Comparison of ENCODE assay signal across 18 cellular contexts in the genomic region with DNA sequence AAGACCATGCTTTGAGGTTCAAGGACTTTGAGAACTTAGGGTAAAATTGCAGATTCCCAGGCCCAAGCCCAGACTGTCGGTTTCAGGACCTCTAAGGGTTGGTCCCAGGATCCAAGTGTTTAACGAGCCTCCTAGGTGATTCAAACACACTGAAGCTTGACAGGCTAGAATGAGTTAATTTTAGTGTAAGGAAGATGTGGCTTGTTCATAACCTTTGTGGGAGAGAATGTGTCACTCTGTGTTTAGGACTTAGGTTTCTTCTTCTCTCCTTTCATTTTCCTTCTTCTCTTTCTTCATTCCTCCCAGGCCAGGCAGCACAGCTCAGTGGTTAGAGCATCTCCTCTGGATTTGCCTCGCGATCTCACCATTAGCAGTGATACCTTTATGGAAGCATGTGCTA.
DNase-seq lines count a peak whose midpoint lies in the region; ATAC-seq and TF ChIP-seq lines count a peak whose summit lies in the region.
"Had no signal": no experiment of that assay in that cellular context is flagged by ENCODE, and none has a peak within 500 bp of the region (broad histone marks: within the 10 kb centered on the region; RNA-seq: fewer than 3 reads in every experiment).

No MANE protein-coding gene starts in this region.

- peak overlapping the region; percentile 31 to 45 for H3K4me3 Mint-ChIP-seq in activated T-cell treated with anti-CD3 and anti-CD28 coated beads, Interleukin-2, amount 50 U/mL, for 72 hours
- peak overlapping the region; percentile 5; the same call in 1 of the 2 replicates for H3K4me3 Mint-ChIP-seq in HFFc6
- peak overlapping the region; percentile 11 for H3K4me3 Mint-ChIP-seq in stimulated activated naive CD8-positive, alpha-beta T cell treated with anti-CD3 and anti-CD28 coated beads, Interleukin-15, Interleukin-2, amounts not matched to agents 100 ng/mL and 50 ng/mL, for 24 hours
- H3K4me3 Mint-ChIP-seq: CD4-positive, alpha-beta memory T cell; T-cell had no signal

- peaks cover 24% of the 10 kb centered on the region for H3K4me1 Mint-ChIP-seq in activated T-cell treated with anti-CD3 and anti-CD28 coated beads, Interleukin-2, amount 50 U/mL, for 72 hours (ENCODE audit: low read depth)
- H3K4me1 Mint-ChIP-seq in HFFc6 (ENCODE audit: low read depth) = peaks cover 38% of the 10 kb centered on the region
- H3K4me1 Mint-ChIP-seq in stimulated activated naive CD8-positive, alpha-beta T cell treated with anti-CD3 and anti-CD28 coated beads, Interleukin-15, Interleukin-2, amounts not matched to agents 100 ng/mL and 50 ng/mL, for 24 hours (ENCODE audit: low read depth) = peaks cover 29% of the 10 kb centered on the region

- peak; percentile 42 to 45 for ATAC-seq in activated T-cell treated with anti-CD3 and anti-CD28 coated beads, Interleukin-2, amount 50 U/mL, for 72 hours (replicated peaks in 1 of 2)
- ATAC-seq in GM21528 (IDR thresholded peaks at IDR 0.05; ENCODE audit: low FRiP score, unreplicated experiment) = no peak
- ATAC-seq: Right ventricle myocardium inferior, T-cell had no signal

- no peaks in the 10 kb centered on the region for H3K9me3 Mint-ChIP-seq in activated T-cell treated with anti-CD3 and anti-CD28 coated beads, Interleukin-2, amount 50 U/mL, for 72 hours
- H3K9me3 Mint-ChIP-seq in HFFc6 = no peaks in the 10 kb centered on the region
- no peaks in the 10 kb centered on the region for H3K9me3 Mint-ChIP-seq in stimulated activated naive CD8-positive, alpha-beta T cell treated with anti-CD3 and anti-CD28 coated beads, Interleukin-15, Interleukin-2, amounts not matched to agents 100 ng/mL and 50 ng/mL, for 24 hours
- H3K9me3 Mint-ChIP-seq: CD4-positive, alpha-beta memory T cell; T-cell had no signal

- no peaks in the 10 kb centered on the region for H3K9me3 ChIP-seq in esophagus (ENCODE audit: control insufficient read depth in 2 of 2, insufficient read depth in 1 of 2, low read depth in 1 of 2, low read length in 1 of 2)
- H3K9me3 ChIP-seq: suprapubic skin had no signal

- H3K36me3 ChIP-seq in esophagus (ENCODE audit: control insufficient read depth in 2 of 2, insufficient read depth in 2 of 2, low read length in 1 of 2) = no peaks in the 10 kb centered on the region
- H3K36me3 ChIP-seq: suprapubic skin had no signal

- 64 to 91% methylated on average over 4 of the region's 4 CpGs for WGBS in esophagus, 2 donors

- H3K27me3 Mint-ChIP-seq in activated T-cell treated with anti-CD3 and anti-CD28 coated beads, Interleukin-2, amount 50 U/mL, for 72 hours (ENCODE audit: low read depth) = peaks cover 49% of the 10 kb centered on the region
- peaks cover 4% of the 10 kb centered on the region; the same call in 1 of the 2 replicates for H3K27me3 Mint-ChIP-seq in HFFc6 (ENCODE audit: insufficient read depth)
- peaks cover 16% of the 10 kb centered on the region for H3K27me3 Mint-ChIP-seq in stimulated activated naive CD8-positive, alpha-beta T cell treated with anti-CD3 and anti-CD28 coated beads, Interleukin-15, Interleukin-2, amounts not matched to agents 100 ng/mL and 50 ng/mL, for 24 hours

- no peaks in the 10 kb centered on the region for H3K36me3 Mint-ChIP-seq in activated T-cell treated with anti-CD3 and anti-CD28 coated beads, Interleukin-2, amount 50 U/mL, for 72 hours (ENCODE audit: insufficient read depth in 2 of 2)
- no peaks in the 10 kb centered on the region for H3K36me3 Mint-ChIP-seq in HFFc6 (ENCODE audit: low read depth)
- H3K36me3 Mint-ChIP-seq in stimulated activated naive CD8-positive, alpha-beta T cell treated with anti-CD3 and anti-CD28 coated beads, Interleukin-15, Interleukin-2, amounts not matched to agents 100 ng/mL and 50 ng/mL, for 24 hours (ENCODE audit: low read depth) = no peaks in the 10 kb centered on the region
- H3K36me3 Mint-ChIP-seq: CD4-positive, alpha-beta memory T cell; T-cell had no signal

- H3K4me3 ChIP-seq in esophagus (ENCODE audit: low read depth in 1 of 2, low read length in 2 of 2) = no peak overlapping the region
- H3K4me3 ChIP-seq: hepatocyte, suprapubic skin had no signal

- no peak for TF ChIP-seq CTCF in HFFc6 (IDR thresholded peaks at IDR 0.05)

- DNase-seq in activated T-cell treated with anti-CD3 and anti-CD28 coated beads, Interleukin-2, amount 50 U/mL, for 72 hours = no peak
- DNase-seq in activated T-cell treated with anti-CD3 and anti-CD28 coated beads, Interleukin-2, amount 50 U/mL, for 1 hour = no peak
- DNase-seq in HFFc6 (no peak), D341Med (ENCODE audit: low spot score) (no peak), mesenteric fat pad (ENCODE audit: low spot score) (no peak)
- DNase-seq: CD4-positive, alpha-beta memory T cell; DMS53; NCI-H1436 treated with DMSO at 0.1 percent for 48 hours; NCI-H524 treated with DMSO at 0.1 percent for 48 hours; retina; T-cell had no signal

- peaks cover 2 to 13% of the 10 kb centered on the region in 2 donors for H3K4me1 ChIP-seq in esophagus (ENCODE audit: control insufficient read depth in 2 of 2, insufficient read depth in 2 of 2, low read length in 1 of 2)
- H3K4me1 ChIP-seq: suprapubic skin had no signal

- peak overlapping the region; percentile 38 to 79 for H3K27ac ChIP-seq in esophagus (ENCODE audit: low read depth in 2 of 2, low read length in 1 of 2)
- H3K27ac ChIP-seq: hepatocyte, HL-60, suprapubic skin had no signal

- peak overlapping the region; percentile 3 for H3K27ac Mint-ChIP-seq in activated T-cell treated with anti-CD3 and anti-CD28 coated beads, Interleukin-2, amount 50 U/mL, for 72 hours
- peak overlapping the region; percentile 17 for H3K27ac Mint-ChIP-seq in HFFc6
- H3K27ac Mint-ChIP-seq in stimulated activated naive CD8-positive, alpha-beta T cell treated with anti-CD3 and anti-CD28 coated beads, Interleukin-15, Interleukin-2, amounts not matched to agents 100 ng/mL and 50 ng/mL, for 24 hours = peak overlapping the region; percentile 67
- H3K27ac Mint-ChIP-seq: CD4-positive, alpha-beta memory T cell; T-cell had no signal

- no peaks in the 10 kb centered on the region for H3K27me3 ChIP-seq in esophagus (ENCODE audit: control insufficient read depth in 1 of 2, insufficient read depth in 2 of 2, low read length in 2 of 2)
- H3K27me3 ChIP-seq: hepatocyte, suprapubic skin had no signal

Comparison
In these comparisons a context has a peak if more than half of its experiments do, and no peak if none do; other contexts are left out.
1. H3K27ac Mint-ChIP-seq: peak in every context shown above with its lines; median percentile 67 in stimulated activated naive CD8-positive, alpha-beta T cell treated with anti-CD3 and anti-CD28 coated beads, Interleukin-15, Interleukin-2, amounts not matched to agents 100 ng/mL and 50 ng/mL, for 24 hours; 17 in HFFc6; 3 in activated T-cell treated with anti-CD3 and anti-CD28 coated beads, Interleukin-2, amount 50 U/mL, for 72 hours.